Comparison of ENCODE assay signal across 8 cellular contexts in the genomic region with DNA sequence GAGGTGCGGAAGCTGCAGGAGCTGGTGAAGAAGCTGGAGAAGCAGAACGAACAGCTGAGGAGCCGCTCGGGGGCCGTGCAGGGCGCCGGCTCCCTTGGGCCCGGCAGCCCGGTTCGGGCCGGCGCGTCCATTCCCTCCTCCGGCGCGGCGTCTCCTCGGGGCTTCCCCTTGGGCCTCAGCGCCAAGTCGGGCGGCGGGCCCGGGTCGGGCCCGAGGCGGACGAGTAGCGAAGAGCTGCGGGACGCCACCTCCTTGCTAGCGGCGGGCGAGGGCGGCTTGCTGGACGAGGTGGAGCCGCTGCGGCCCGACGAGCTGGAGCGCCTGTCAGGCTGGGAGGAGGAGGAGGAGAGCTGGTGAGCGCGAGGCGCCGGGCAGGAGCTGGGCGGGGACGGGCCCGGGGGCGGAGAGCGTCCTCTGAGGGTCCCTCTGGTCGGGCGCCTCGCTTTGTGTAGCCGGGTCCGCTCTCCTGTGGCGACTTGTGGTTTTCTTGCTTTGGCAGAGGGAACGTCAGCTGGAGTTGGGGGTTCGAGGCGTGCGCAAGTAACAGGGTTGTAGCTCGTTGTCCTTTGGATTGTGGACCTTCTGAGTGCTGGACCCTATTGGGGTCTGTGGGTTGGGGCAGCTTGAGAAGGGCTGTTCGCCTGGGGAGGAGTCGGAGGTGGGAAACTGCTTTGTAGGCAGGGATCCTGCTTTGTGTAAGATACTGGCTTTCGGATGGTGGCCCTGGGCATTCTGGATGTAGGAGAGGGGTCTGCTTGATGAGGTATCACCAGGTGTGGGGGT. TPM values are rescaled to one million over a fixed set of nuclear protein-coding genes. Genes with fewer than 3 reads are reported as not detected.
A peak's percentile ranks its signal among the peaks of the same experiment; 100 is the strongest.
DNase-seq lines count a peak whose midpoint lies in the region; ATAC-seq lines count a peak whose summit lies in the region.

No MANE protein-coding gene starts in this region.

- POLR2A ChIA-PET in naive thymus-derived CD8-positive, alpha-beta T cell (lab: Charles Lee): interaction anchor here (0.6 to 2.0 kb wide), 9 partner anchors 15 to 438 kb away, joined by 3 to 8 read pairs (median 3); partner anchors contain the start of genes FRYL, NFXL1 and TXK

- peak; percentile 21 for ATAC-seq in HG02852 (IDR thresholded peaks at IDR 0.05; ENCODE audit: unreplicated experiment)
- ATAC-seq in naive thymus-derived CD8-positive, alpha-beta T cell: peak; percentile 17 to 28
- ATAC-seq in stimulated activated naive CD8-positive, alpha-beta T cell treated with anti-CD3 and anti-CD28 coated beads, Interleukin-15, amount 100 ng/mL, for 72 hours: peak; percentile 34

- peaks cover 0 to 2% (median 0%) of the 10 kb centered on the region in 3 donors for H3K36me3 Mint-ChIP-seq in naive thymus-derived CD8-positive, alpha-beta T cell

- H3K27me3 Mint-ChIP-seq in naive thymus-derived CD8-positive, alpha-beta T cell: no peaks in the 10 kb centered on the region
- no peaks in the 10 kb centered on the region for H3K27me3 Mint-ChIP-seq in stimulated activated naive CD8-positive, alpha-beta T cell treated with anti-CD3 and anti-CD28 coated beads, Interleukin-15, amount 100 ng/mL, for 72 hours

- peaks cover 24 to 62% (median 52%) of the 10 kb centered on the region in 4 donors for H3K4me1 Mint-ChIP-seq in naive thymus-derived CD8-positive, alpha-beta T cell
- H3K4me1 Mint-ChIP-seq in stimulated activated naive CD8-positive, alpha-beta T cell treated with anti-CD3 and anti-CD28 coated beads, Interleukin-15, amount 100 ng/mL, for 72 hours: peaks cover 68% of the 10 kb centered on the region

- H3K4me3 Mint-ChIP-seq in naive thymus-derived CD8-positive, alpha-beta T cell: peak overlapping the region; percentile 95 to 99 (median 98)
- peak overlapping the region; percentile 98 to 99 for H3K4me3 Mint-ChIP-seq in stimulated activated naive CD8-positive, alpha-beta T cell treated with anti-CD3 and anti-CD28 coated beads, Interleukin-15, amount 100 ng/mL, for 72 hours

- no peaks in the 10 kb centered on the region for H3K9me3 Mint-ChIP-seq in naive thymus-derived CD8-positive, alpha-beta T cell
- H3K9me3 Mint-ChIP-seq in stimulated activated naive CD8-positive, alpha-beta T cell treated with anti-CD3 and anti-CD28 coated beads, Interleukin-15, amount 100 ng/mL, for 72 hours: no peaks in the 10 kb centered on the region

- DNase-seq in NCI-H2196 (lab: John Stamatoyannopoulos, UW; ENCODE audit: unreplicated experiment): peak; percentile 20
- DNase-seq in NCI-H2196 treated with DMSO at 0.1 percent for 48 hours (lab: John Stamatoyannopoulos, UW; ENCODE audit: unreplicated experiment): no peak
- peak; percentile 44 for DNase-seq in NCI-H526 treated with DMSO at 0.1 percent for 48 hours (lab: John Stamatoyannopoulos, UW)
- DNase-seq in activated T-cell treated with anti-CD3 and anti-CD28 coated beads, Interleukin-2, amount 50 U/mL, for 48 hours: peak; percentile 63 to 67
- DNase-seq in fibroblast of gingiva (ENCODE audit: low read depth): peak; percentile 6
- peak in 8 of 10 donors; percentile 1 to 69 (median 36) for DNase-seq in naive thymus-derived CD8-positive, alpha-beta T cell
- peak; percentile 51 to 61 for DNase-seq in stimulated activated naive CD8-positive, alpha-beta T cell treated with anti-CD3 and anti-CD28 coated beads, Interleukin-15, amount 100 ng/mL, for 72 hours

- H3K27ac Mint-ChIP-seq in naive thymus-derived CD8-positive, alpha-beta T cell: peak overlapping the region; percentile 95 to 99 (median 98)
- H3K27ac Mint-ChIP-seq in stimulated activated naive CD8-positive, alpha-beta T cell treated with anti-CD3 and anti-CD28 coated beads, Interleukin-15, amount 100 ng/mL, for 72 hours: peak overlapping the region; percentile 99

RNA-seq across cellular contexts. Expression of gene SLAIN2, which starts 0.6 kb away (rescaled TPM):
- total RNA-seq in naive thymus-derived CD8-positive, alpha-beta T cell: 100 to 1,000 TPM in 1 of 2 experiments, 10 to 100 TPM in 1; 98.3 to 109 TPM
- polyA plus RNA-seq in naive thymus-derived CD8-positive, alpha-beta T cell: 10 to 100 TPM; 25.9 to 39.3 (median 33.6) TPM
